ENCODE assay signal across 12 cellular contexts in genomic region chr7:90404777-90405176, GRCh38. TPM values are rescaled to one million over a fixed set of nuclear protein-coding genes. Genes with fewer than 3 reads are reported as not detected.
DNase-seq lines count a peak whose midpoint lies in the region; ATAC-seq and TF ChIP-seq lines count a peak whose summit lies in the region.
"Had no signal": no experiment of that assay in that cellular context is flagged by ENCODE, and none has a peak within 500 bp of the region (broad histone marks: within the 10 kb centered on the region; RNA-seq: fewer than 3 reads in every experiment).

No MANE protein-coding gene starts in this region.

- no peak for TF ChIP-seq CTCF in AG10803 (conservative IDR thresholded peaks at IDR 0.05; ENCODE audit: low read length)
- no peak for TF ChIP-seq CTCF in H9 (conservative IDR thresholded peaks at IDR 0.05)
- no peak for TF ChIP-seq CTCF in GM10266 (IDR thresholded peaks at IDR 0.05; ENCODE audit: control insufficient read depth, insufficient read depth, low read depth, missing control alignments)

- no peak overlapping the region for H2BK120ac ChIP-seq in H9 (ENCODE audit: low read depth, low read length, poor library complexity, severe bottlenecking)

- peaks cover 7% of the 10 kb centered on the region for H3K79me1 ChIP-seq in H9 (ENCODE audit: insufficient read depth, low read depth, low read length, poor library complexity, severe bottlenecking)

- H4K20me1 ChIP-seq in H9 (ENCODE audit: control insufficient read depth, insufficient read depth, insufficient read length), result no peaks in the 10 kb centered on the region

- H3K4me1 ChIP-seq in H9 (ENCODE audit: insufficient read depth, low read length), result no peaks in the 10 kb centered on the region

- H3T11ph ChIP-seq in H9 (ENCODE audit: low read length), result no peak overlapping the region

- H3K14ac ChIP-seq in H9 (ENCODE audit: insufficient read depth, low read length), result no peak overlapping the region

- intact Hi-C loops in activated T-helper 2 cell treated with anti-CD3 and anti-CD28 coated beads, Interferon-gamma antibody, Interleukin-2, Interleukin-4, amounts not matched to agents 10 μg/mL and 5 μg/mL and 100 μg/mL, durations not matched to agents 14 hours and 24 hours and 36 hours (cut with micrococcal nuclease), result loop anchor here (5.0 kb wide), 1 partner anchor 157 kb away; the partner anchor contains the start of gene CFAP69

- no peak overlapping the region for H4K91ac ChIP-seq in H9 (ENCODE audit: insufficient read length, low read depth, low read length)

- no peak overlapping the region for H3K4me3 ChIP-seq in AG10803 (ENCODE audit: low read length)

- ATAC-seq in GM21360 (IDR thresholded peaks at IDR 0.05; ENCODE audit: unreplicated experiment), result no peak

- peaks cover 9 to 42% (median 33%) of the 10 kb centered on the region in 3 experiments; a peak in 6 of 7 replicates for H3K36me3 Mint-ChIP-seq in H9 (ENCODE audit: insufficient read depth in 1 of 3, low read depth in 3 of 3)
- peaks cover 14% of the 10 kb centered on the region for H3K36me3 Mint-ChIP-seq in activated T-helper 2 cell treated with anti-CD3 and anti-CD28 coated beads, Interferon-gamma antibody, Interleukin-2, Interleukin-4, amounts not matched to agents 10 μg/mL and 5 μg/mL and 100 μg/mL, durations not matched to agents 14 hours and 24 hours and 36 hours (ENCODE audit: low read depth)

- H3K4me2 ChIP-seq in H9 (ENCODE audit: insufficient read depth, insufficient read length, low read length), result no peak overlapping the region

- H3K9ac ChIP-seq in H9 (ENCODE audit: extremely low read depth, insufficient read length, low read length), result no peak overlapping the region

- H2BK5ac ChIP-seq in H9 (ENCODE audit: insufficient read length, low read length), result no peak overlapping the region

- H3K4ac ChIP-seq in H9 (ENCODE audit: low read depth, low read length), result no peak overlapping the region

- H2BK12ac ChIP-seq in H9 (ENCODE audit: insufficient read length, low read depth, low read length), result no peak overlapping the region

- H3K79me2 ChIP-seq in H9 (ENCODE audit: insufficient read depth, low read length), result no peaks in the 10 kb centered on the region

- peak overlapping the region; percentile 91 to 97 for H3K4me3 Mint-ChIP-seq in H9
- H3K4me3 Mint-ChIP-seq in activated T-helper 2 cell treated with anti-CD3 and anti-CD28 coated beads, Interferon-gamma antibody, Interleukin-2, Interleukin-4, amounts not matched to agents 10 μg/mL and 5 μg/mL and 100 μg/mL, durations not matched to agents 14 hours and 24 hours and 36 hours (ENCODE audit: low read depth), result peak overlapping the region; percentile 97

- H3K27me3 ChIP-seq in H9 (ENCODE audit: insufficient read depth, low read length), result no peaks in the 10 kb centered on the region

- H3K23ac ChIP-seq in H9 (ENCODE audit: insufficient read length, low read depth, low read length), result no peak overlapping the region

- H2AFZ ChIP-seq in H9 (ENCODE audit: low read length), result no peak overlapping the region

- DNase-seq in AG10803 (ENCODE audit: low read depth), result peak; percentile 10
- no peak for DNase-seq in H9
- DNase-seq in activated T-helper 2 cell treated with anti-CD3 and anti-CD28 coated beads, Interferon-gamma antibody, Interleukin-2, Interleukin-4, amounts not matched to agents 10 μg/mL and 5 μg/mL and 100 μg/mL, durations not matched to agents 14 hours and 24 hours and 36 hours (ENCODE audit: low spot score), result no peak
- DNase-seq in kidney tubule cell (ENCODE audit: low spot score), result peak; percentile 70
- no peak for DNase-seq in HUDEP-2 (lab: John Stamatoyannopoulos, UW; ENCODE audit: unreplicated experiment in 76 of 76)
- DNase-seq in GM10266 (ENCODE audit: extremely low spot score), result no peak
- no peak for DNase-seq in globus pallidus (ENCODE audit: low spot score)
- DNase-seq: activated effector memory CD4-positive, alpha-beta T cell treated with Interleukin-2 at 50 U/mL for 16 hours; midbrain; NCI-H187; stimulated activated CD4-positive, alpha-beta T cell treated with anti-CD3 and anti-CD28 coated beads, Interleukin-4, amount 100 ng/mL, for 1 hour had no signal

- H3K27ac Mint-ChIP-seq in H9, result no peak overlapping the region
- H3K27ac Mint-ChIP-seq in activated T-helper 2 cell treated with anti-CD3 and anti-CD28 coated beads, Interferon-gamma antibody, Interleukin-2, Interleukin-4, amounts not matched to agents 10 μg/mL and 5 μg/mL and 100 μg/mL, durations not matched to agents 14 hours and 24 hours and 36 hours, result peak overlapping the region; percentile 44

- H2BK15ac ChIP-seq in H9 (ENCODE audit: low read depth, low read length), result no peak overlapping the region

- no peak overlapping the region for H3K56ac ChIP-seq in H9 (ENCODE audit: insufficient read length, low read depth, low read length)

- no peak overlapping the region for H4K8ac ChIP-seq in H9 (replicated peaks; ENCODE audit: insufficient read length, low read depth, low read length)

- H3K4me1 Mint-ChIP-seq in H9, result peaks cover 5 to 11% of the 10 kb centered on the region in 2 experiments
- peaks cover 21% of the 10 kb centered on the region for H3K4me1 Mint-ChIP-seq in activated T-helper 2 cell treated with anti-CD3 and anti-CD28 coated beads, Interferon-gamma antibody, Interleukin-2, Interleukin-4, amounts not matched to agents 10 μg/mL and 5 μg/mL and 100 μg/mL, durations not matched to agents 14 hours and 24 hours and 36 hours (ENCODE audit: low read depth)

- WGBS in H9 (ENCODE audit: extremely low coverage, insufficient read length, low lambda C conversion rate), result 100% methylated on average over 1 of the region's 4 CpGs

- no peaks in the 10 kb centered on the region for H3K9me3 ChIP-seq in H9 (ENCODE audit: control insufficient read depth, low read depth, low read length)

- H2AK5ac ChIP-seq in H9 (ENCODE audit: insufficient read length, low read length), result no peak overlapping the region

- no peaks in the 10 kb centered on the region for H3K9me3 Mint-ChIP-seq in H9
- H3K9me3 Mint-ChIP-seq in activated T-helper 2 cell treated with anti-CD3 and anti-CD28 coated beads, Interferon-gamma antibody, Interleukin-2, Interleukin-4, amounts not matched to agents 10 μg/mL and 5 μg/mL and 100 μg/mL, durations not matched to agents 14 hours and 24 hours and 36 hours, result no peaks in the 10 kb centered on the region

- no peak overlapping the region for H3K27ac ChIP-seq in H9 (ENCODE audit: insufficient read length, low read depth, low read length)

- no peak overlapping the region for H2BK20ac ChIP-seq in H9 (ENCODE audit: low read depth, low read length, poor library complexity, severe bottlenecking)

- peaks cover 21% of the 10 kb centered on the region for H3K27me3 Mint-ChIP-seq in H9 (ENCODE audit: low read depth)
- peaks cover 16% of the 10 kb centered on the region for H3K27me3 Mint-ChIP-seq in activated T-helper 2 cell treated with anti-CD3 and anti-CD28 coated beads, Interferon-gamma antibody, Interleukin-2, Interleukin-4, amounts not matched to agents 10 μg/mL and 5 μg/mL and 100 μg/mL, durations not matched to agents 14 hours and 24 hours and 36 hours (ENCODE audit: low read depth)

- no peak overlapping the region for H3K18ac ChIP-seq in H9 (ENCODE audit: insufficient read length, low read depth, low read length)

- no peak overlapping the region for H4K5ac ChIP-seq in H9 (ENCODE audit: insufficient read length, low read depth, low read length)

- H3K23me2 ChIP-seq in H9 (ENCODE audit: insufficient read length, low read depth, low read length, poor library complexity, severe bottlenecking), result peaks cover 6% of the 10 kb centered on the region

RNA-seq across cellular contexts. Expression of gene CLDN12, which starts 1.5 kb away (rescaled TPM):
- total RNA-seq in H9 (2021), result 40.1 and 42.9 TPM in 2 replicates
- 7.1 and 7.2 TPM in 2 replicates for total RNA-seq in activated T-helper 2 cell treated with anti-CD3 and anti-CD28 coated beads, Interferon-gamma antibody, Interleukin-2, Interleukin-4, amounts not matched to agents 10 μg/mL and 5 μg/mL and 100 μg/mL, durations not matched to agents 14 hours and 24 hours and 36 hours

RNA-seq across cellular contexts. Expression of gene GTPBP10, which starts 58.3 kb away (rescaled TPM):
- 20.3 and 23.3 TPM in 2 replicates for total RNA-seq in H9 (2021)
- total RNA-seq in activated T-helper 2 cell treated with anti-CD3 and anti-CD28 coated beads, Interferon-gamma antibody, Interleukin-2, Interleukin-4, amounts not matched to agents 10 μg/mL and 5 μg/mL and 100 μg/mL, durations not matched to agents 14 hours and 24 hours and 36 hours, result 29.3 and 32.0 TPM in 2 replicates

Comparison
In these comparisons a context has a peak if more than half of its experiments do, and no peak if none do; other contexts are left out.
1. DNase-seq: peak in AG10803 (single experiment) and kidney tubule cell (single experiment); none in H9 (single experiment), activated T-helper 2 cell treated with anti-CD3 and anti-CD28 coated beads, Interferon-gamma antibody, Interleukin-2, Interleukin-4, amounts not matched to agents 10 μg/mL and 5 μg/mL and 100 μg/mL, durations not matched to agents 14 hours and 24 hours and 36 hours (single experiment), HUDEP-2 (0 of 76), GM10266 (single experiment) and globus pallidus (single experiment).